Comparison of ENCODE assay signal across 8 cellular contexts in the genomic region with DNA sequence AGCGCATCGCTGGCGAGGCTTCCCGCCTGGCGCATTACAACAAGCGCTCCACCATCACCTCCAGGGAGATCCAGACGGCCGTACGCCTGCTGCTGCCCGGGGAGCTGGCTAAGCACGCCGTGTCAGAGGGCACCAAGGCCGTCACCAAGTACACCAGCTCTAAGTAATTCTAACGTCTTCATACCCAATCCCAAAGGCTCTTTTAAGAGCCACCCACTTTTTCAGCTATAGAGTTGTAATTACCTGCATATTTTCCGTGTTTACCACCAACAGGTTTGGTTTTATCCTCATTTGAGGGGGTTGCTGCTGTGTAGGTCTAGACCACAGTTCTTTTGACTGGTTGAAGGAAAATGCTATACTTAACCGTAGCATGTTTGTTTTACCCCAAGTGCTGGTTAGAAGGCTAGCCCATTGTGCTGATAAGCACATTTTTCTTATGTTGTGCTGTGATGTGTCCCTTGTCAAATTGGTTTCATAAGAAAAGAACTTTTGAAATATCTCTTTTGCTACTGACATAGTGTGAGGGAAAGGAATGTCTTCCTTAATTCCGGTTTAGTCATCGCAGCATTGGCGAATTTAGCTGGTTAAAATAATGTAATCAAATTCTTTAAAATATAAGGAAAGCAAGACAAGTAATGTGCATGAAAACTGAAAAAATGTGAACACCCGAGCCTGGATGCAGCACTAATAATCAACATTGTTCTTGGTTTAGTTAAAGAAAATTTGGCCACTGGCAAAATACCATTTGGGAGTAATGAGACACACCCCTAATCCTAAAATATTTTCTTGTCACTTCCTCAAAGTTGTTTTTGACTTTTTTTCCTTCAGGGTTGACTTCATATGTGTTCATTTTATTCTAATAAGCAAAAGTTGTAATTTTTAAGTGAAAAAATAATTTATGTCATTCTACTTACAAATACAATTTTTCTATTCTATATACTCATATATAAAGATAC.
DNase-seq lines count a peak whose midpoint lies in the region; ATAC-seq, FAIRE-seq and TF ChIP-seq lines count a peak whose summit lies in the region.

No MANE protein-coding gene starts in this region.

- peaks cover 5% of the 10 kb centered on the region for H4K20me1 ChIP-seq in osteoblast (ENCODE audit: insufficient read depth, low read length)

- peaks cover 6% of the 10 kb centered on the region for H3K79me2 ChIP-seq in osteoblast (ENCODE audit: insufficient read depth, low read length)

- peak overlapping the region; percentile 100 for H3K27ac ChIP-seq in 22Rv1
- peak overlapping the region; percentile 93 for H3K27ac ChIP-seq in osteoblast (ENCODE audit: low read depth, low read length)

- H3K9me3 ChIP-seq in osteoblast (ENCODE audit: low read depth, low read length): no peaks in the 10 kb centered on the region

- peak; percentile 66 for TF ChIP-seq POLR2A in Raji (IDR thresholded peaks at IDR 0.05; ENCODE audit: insufficient read depth, low read depth, low read length)

- DNase-seq in GM19239 (ENCODE audit: insufficient read length, low spot score) (no peak), epithelial cell of proximal tubule (ENCODE audit: low read depth) (no peak), osteoblast (ENCODE audit: insufficient read length, low spot score, missing footprints) (no peak)

- no peaks in the 10 kb centered on the region for H3K27me3 ChIP-seq in osteoblast (ENCODE audit: insufficient read depth, low read length)

- H2AFZ ChIP-seq in osteoblast (ENCODE audit: low read length): peak overlapping the region; percentile 89

- peak overlapping the region; percentile 96 for H3K4me2 ChIP-seq in osteoblast (ENCODE audit: insufficient read depth, low read length)

- H3K36me3 ChIP-seq in osteoblast (ENCODE audit: insufficient read depth, low read length): no peaks in the 10 kb centered on the region

- FAIRE-seq in GM19239 (lab: Jason Lieb, UNC): peak; percentile 62

- TF ChIP-seq CTCF in 22Rv1 (IDR thresholded peaks at IDR 0.05) (no peak), epithelial cell of proximal tubule (conservative IDR thresholded peaks at IDR 0.05; ENCODE audit: low read depth, low read length) (no peak), osteoblast (IDR thresholded peaks at IDR 0.05; ENCODE audit: extremely low read depth, low read depth, low read length) (no peak)

- H3K4me3 ChIP-seq in epithelial cell of proximal tubule (ENCODE audit: low read depth, low read length): peak overlapping the region; percentile 84
- H3K4me3 ChIP-seq in osteoblast (ENCODE audit: insufficient read depth, low read length): peak overlapping the region; percentile 82

- peaks cover 22% of the 10 kb centered on the region for H3K4me1 ChIP-seq in osteoblast (ENCODE audit: insufficient read depth, low read length)

- ATAC-seq in HG03045 (IDR thresholded peaks at IDR 0.05; ENCODE audit: unreplicated experiment) (no peak), GM21381 (IDR thresholded peaks at IDR 0.05; ENCODE audit: unreplicated experiment) (no peak), HG02763 (IDR thresholded peaks at IDR 0.05; ENCODE audit: unreplicated experiment) (no peak)
